Comparison of ENCODE assay signal across 2 cellular contexts in the genomic region with DNA sequence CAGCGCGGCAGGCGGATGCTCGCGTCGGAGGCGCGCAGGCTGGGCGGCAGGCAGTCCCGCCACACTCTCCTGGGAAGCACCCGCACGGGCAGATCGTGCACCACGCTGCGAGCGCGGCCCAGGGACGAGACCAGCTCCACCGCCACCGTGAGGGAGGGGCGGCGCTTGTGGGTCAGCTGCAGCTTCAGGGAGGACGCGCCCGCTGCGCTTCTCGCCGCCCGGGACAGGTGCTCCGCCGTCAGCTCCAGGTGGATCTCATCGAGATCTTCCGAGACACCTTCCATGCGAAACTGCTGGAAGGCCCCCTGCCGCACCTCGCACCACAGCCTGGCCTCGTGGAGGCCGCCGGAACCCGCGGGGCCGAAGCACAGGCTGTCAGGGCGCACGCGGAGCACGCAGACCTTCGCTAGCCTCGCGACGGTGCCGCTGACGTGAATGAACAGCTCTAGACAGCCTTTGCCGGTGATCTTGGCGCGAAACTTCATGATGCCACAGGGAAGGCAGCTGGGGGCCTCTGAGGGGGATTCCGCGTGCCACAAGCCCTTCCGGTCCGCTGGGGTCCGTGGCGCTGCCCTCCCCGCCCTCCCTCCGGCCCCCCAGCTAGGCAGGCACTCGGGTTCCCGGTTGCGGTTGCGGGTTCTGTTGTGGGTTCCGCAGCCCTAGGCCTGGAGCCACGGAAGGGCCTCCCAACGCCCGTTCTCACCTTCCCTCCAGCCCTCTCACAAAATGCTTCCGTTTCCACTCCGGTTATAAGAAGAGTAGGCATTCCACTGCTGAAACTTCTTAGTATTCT.
TF ChIP-seq lines count a peak whose summit lies in the region.

Gene HUS1B (minus strand): TSS at position 641 of the 793 bp plus-strand sequence. CDS start 156 bp downstream, at position 485.

TF ChIP-seq in WTC11, 78 proteins besides CTCF, POLR2A, EP300 and RAD21 (continues in another document):
- no peak for TF ChIP-seq ZNF532 (CRISPR knock-in tag; IDR thresholded peaks at IDR 0.05; ENCODE audit: borderline replicate concordance)
- TF ChIP-seq, protein P1, sequence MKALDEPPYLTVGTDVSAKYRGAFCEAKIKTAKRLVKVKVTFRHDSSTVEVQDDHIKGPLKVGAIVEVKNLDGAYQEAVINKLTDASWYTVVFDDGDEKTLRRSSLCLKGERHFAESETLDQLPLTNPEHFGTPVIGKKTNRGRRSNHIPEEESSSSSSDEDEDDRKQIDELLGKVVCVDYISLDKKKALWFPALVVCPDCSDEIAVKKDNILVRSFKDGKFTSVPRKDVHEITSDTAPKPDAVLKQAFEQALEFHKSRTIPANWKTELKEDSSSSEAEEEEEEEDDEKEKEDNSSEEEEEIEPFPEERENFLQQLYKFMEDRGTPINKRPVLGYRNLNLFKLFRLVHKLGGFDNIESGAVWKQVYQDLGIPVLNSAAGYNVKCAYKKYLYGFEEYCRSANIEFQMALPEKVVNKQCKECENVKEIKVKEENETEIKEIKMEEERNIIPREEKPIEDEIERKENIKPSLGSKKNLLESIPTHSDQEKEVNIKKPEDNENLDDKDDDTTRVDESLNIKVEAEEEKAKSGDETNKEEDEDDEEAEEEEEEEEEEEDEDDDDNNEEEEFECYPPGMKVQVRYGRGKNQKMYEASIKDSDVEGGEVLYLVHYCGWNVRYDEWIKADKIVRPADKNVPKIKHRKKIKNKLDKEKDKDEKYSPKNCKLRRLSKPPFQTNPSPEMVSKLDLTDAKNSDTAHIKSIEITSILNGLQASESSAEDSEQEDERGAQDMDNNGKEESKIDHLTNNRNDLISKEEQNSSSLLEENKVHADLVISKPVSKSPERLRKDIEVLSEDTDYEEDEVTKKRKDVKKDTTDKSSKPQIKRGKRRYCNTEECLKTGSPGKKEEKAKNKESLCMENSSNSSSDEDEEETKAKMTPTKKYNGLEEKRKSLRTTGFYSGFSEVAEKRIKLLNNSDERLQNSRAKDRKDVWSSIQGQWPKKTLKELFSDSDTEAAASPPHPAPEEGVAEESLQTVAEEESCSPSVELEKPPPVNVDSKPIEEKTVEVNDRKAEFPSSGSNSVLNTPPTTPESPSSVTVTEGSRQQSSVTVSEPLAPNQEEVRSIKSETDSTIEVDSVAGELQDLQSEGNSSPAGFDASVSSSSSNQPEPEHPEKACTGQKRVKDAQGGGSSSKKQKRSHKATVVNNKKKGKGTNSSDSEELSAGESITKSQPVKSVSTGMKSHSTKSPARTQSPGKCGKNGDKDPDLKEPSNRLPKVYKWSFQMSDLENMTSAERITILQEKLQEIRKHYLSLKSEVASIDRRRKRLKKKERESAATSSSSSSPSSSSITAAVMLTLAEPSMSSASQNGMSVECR (CRISPR knock-in tag; IDR thresholded peaks at IDR 0.05; ENCODE audit: borderline replicate concordance): no peak
- no peak for TF ChIP-seq EMX1 (CRISPR knock-in tag; IDR thresholded peaks at IDR 0.05)
- no peak for TF ChIP-seq ZNF219 (CRISPR knock-in tag; IDR thresholded peaks at IDR 0.05; ENCODE audit: borderline replicate concordance)
- TF ChIP-seq NFYB (CRISPR knock-in tag; conservative IDR thresholded peaks at IDR 0.05; ENCODE audit: low read depth): no peak
- TF ChIP-seq, protein P2, sequence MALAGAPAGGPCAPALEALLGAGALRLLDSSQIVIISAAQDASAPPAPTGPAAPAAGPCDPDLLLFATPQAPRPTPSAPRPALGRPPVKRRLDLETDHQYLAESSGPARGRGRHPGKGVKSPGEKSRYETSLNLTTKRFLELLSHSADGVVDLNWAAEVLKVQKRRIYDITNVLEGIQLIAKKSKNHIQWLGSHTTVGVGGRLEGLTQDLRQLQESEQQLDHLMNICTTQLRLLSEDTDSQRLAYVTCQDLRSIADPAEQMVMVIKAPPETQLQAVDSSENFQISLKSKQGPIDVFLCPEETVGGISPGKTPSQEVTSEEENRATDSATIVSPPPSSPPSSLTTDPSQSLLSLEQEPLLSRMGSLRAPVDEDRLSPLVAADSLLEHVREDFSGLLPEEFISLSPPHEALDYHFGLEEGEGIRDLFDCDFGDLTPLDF (CRISPR knock-in tag; IDR thresholded peaks at IDR 0.05): no peak
- no peak for TF ChIP-seq ATF3 (CRISPR knock-in tag; conservative IDR thresholded peaks at IDR 0.05)
- TF ChIP-seq, protein P3, sequence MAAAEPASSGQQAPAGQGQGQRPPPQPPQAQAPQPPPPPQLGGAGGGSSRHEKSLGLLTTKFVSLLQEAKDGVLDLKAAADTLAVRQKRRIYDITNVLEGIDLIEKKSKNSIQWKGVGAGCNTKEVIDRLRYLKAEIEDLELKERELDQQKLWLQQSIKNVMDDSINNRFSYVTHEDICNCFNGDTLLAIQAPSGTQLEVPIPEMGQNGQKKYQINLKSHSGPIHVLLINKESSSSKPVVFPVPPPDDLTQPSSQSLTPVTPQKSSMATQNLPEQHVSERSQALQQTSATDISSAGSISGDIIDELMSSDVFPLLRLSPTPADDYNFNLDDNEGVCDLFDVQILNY (CRISPR knock-in tag; IDR thresholded peaks at IDR 0.05): no peak
- TF ChIP-seq GABPB1 (CRISPR knock-in tag; IDR thresholded peaks at IDR 0.05): no peak
- TF ChIP-seq ZBTB21 (CRISPR knock-in tag; IDR thresholded peaks at IDR 0.05; ENCODE audit: borderline replicate concordance): no peak
- TF ChIP-seq KAT7 (CRISPR knock-in tag; IDR thresholded peaks at IDR 0.05; ENCODE audit: borderline replicate concordance): no peak

TF ChIP-seq in HepG2, 621 proteins besides CTCF, POLR2A, EP300 and RAD21:
- no peak for TF ChIP-seq CBX5 (CRISPR knock-in tag; IDR thresholded peaks at IDR 0.05; ENCODE audit: borderline replicate concordance)
- TF ChIP-seq, protein P4, sequence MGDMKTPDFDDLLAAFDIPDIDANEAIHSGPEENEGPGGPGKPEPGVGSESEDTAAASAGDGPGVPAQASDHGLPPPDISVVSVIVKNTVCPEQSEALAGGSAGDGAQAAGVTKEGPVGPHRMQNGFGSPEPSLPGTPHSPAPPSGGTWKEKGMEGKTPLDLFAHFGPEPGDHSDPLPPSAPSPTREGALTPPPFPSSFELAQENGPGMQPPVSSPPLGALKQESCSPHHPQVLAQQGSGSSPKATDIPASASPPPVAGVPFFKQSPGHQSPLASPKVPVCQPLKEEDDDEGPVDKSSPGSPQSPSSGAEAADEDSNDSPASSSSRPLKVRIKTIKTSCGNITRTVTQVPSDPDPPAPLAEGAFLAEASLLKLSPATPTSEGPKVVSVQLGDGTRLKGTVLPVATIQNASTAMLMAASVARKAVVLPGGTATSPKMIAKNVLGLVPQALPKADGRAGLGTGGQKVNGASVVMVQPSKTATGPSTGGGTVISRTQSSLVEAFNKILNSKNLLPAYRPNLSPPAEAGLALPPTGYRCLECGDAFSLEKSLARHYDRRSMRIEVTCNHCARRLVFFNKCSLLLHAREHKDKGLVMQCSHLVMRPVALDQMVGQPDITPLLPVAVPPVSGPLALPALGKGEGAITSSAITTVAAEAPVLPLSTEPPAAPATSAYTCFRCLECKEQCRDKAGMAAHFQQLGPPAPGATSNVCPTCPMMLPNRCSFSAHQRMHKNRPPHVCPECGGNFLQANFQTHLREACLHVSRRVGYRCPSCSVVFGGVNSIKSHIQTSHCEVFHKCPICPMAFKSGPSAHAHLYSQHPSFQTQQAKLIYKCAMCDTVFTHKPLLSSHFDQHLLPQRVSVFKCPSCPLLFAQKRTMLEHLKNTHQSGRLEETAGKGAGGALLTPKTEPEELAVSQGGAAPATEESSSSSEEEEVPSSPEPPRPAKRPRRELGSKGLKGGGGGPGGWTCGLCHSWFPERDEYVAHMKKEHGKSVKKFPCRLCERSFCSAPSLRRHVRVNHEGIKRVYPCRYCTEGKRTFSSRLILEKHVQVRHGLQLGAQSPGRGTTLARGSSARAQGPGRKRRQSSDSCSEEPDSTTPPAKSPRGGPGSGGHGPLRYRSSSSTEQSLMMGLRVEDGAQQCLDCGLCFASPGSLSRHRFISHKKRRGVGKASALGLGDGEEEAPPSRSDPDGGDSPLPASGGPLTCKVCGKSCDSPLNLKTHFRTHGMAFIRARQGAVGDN (CRISPR knock-in tag; IDR thresholded peaks at IDR 0.05): peak; percentile 26
- TF ChIP-seq AGO2 (optimal IDR thresholded peaks at IDR 0.05; ENCODE audit: low read depth, low read length): peak; percentile 33
- TF ChIP-seq ZBTB14 (CRISPR knock-in tag; IDR thresholded peaks at IDR 0.05): no peak
